In the genomic region with DNA sequence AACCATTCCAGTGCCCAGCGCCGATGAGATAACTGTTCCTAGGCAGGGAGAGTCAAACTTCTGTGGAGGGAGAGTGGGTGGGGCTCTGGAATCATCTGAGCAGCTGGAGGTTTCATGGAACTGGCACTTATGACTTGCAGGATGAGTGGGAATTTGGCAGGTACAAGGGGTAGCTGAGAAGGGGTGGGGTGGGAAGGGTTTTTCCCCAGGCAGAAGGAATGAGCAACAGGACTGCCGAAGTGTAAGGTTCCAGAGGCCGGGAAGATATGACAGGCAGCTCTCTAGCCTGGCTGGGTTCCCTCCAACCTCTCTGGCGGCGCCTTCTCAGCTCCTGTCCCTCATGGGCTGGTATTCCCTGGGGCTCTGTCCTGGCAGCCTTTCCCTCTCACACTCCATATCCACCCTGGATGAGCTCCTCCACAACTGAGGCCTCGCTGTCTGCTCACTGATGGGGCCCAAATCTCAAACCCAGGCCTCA, we compare ENCODE assay signal across 1 cellular context.
TF ChIP-seq lines count a peak whose summit lies in the region.

No MANE protein-coding gene starts in this region.

TF ChIP-seq in GM23338, 12 proteins besides CTCF, POLR2A, EP300 and RAD21 (continued from another document):
- TF ChIP-seq, protein P1, sequence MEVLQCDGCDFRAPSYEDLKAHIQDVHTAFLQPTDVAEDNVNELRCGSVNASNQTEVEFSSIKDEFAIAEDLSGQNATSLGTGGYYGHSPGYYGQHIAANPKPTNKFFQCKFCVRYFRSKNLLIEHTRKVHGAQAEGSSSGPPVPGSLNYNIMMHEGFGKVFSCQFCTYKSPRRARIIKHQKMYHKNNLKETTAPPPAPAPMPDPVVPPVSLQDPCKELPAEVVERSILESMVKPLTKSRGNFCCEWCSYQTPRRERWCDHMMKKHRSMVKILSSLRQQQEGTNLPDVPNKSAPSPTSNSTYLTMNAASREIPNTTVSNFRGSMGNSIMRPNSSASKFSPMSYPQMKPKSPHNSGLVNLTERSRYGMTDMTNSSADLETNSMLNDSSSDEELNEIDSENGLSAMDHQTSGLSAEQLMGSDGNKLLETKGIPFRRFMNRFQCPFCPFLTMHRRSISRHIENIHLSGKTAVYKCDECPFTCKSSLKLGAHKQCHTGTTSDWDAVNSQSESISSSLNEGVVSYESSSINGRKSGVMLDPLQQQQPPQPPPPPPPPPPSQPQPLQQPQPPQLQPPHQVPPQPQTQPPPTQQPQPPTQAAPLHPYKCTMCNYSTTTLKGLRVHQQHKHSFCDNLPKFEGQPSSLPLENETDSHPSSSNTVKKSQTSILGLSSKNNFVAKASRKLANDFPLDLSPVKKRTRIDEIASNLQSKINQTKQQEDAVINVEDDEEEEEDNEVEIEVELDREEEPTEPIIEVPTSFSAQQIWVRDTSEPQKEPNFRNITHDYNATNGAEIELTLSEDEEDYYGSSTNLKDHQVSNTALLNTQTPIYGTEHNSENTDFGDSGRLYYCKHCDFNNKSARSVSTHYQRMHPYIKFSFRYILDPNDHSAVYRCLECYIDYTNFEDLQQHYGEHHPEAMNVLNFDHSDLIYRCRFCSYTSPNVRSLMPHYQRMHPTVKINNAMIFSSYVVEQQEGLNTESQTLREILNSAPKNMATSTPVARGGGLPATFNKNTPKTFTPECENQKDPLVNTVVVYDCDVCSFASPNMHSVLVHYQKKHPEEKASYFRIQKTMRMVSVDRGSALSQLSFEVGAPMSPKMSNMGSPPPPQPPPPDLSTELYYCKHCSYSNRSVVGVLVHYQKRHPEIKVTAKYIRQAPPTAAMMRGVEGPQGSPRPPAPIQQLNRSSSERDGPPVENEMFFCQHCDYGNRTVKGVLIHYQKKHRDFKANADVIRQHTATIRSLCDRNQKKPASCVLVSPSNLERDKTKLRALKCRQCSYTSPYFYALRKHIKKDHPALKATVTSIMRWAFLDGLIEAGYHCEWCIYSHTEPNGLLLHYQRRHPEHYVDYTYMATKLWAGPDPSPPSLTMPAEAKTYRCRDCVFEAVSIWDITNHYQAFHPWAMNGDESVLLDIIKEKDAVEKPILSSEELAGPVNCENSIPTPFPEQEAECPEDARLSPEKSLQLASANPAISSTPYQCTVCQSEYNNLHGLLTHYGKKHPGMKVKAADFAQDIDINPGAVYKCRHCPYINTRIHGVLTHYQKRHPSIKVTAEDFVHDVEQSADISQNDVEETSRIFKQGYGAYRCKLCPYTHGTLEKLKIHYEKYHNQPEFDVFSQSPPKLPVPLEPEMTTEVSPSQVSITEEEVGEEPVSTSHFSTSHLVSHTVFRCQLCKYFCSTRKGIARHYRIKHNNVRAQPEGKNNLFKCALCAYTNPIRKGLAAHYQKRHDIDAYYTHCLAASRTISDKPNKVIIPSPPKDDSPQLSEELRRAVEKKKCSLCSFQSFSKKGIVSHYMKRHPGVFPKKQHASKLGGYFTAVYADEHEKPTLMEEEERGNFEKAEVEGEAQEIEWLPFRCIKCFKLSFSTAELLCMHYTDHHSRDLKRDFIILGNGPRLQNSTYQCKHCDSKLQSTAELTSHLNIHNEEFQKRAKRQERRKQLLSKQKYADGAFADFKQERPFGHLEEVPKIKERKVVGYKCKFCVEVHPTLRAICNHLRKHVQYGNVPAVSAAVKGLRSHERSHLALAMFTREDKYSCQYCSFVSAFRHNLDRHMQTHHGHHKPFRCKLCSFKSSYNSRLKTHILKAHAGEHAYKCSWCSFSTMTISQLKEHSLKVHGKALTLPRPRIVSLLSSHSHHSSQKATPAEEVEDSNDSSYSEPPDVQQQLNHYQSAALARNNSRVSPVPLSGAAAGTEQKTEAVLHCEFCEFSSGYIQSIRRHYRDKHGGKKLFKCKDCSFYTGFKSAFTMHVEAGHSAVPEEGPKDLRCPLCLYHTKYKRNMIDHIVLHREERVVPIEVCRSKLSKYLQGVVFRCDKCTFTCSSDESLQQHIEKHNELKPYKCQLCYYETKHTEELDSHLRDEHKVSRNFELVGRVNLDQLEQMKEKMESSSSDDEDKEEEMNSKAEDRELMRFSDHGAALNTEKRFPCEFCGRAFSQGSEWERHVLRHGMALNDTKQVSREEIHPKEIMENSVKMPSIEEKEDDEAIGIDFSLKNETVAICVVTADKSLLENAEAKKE (CRISPR knock-in tag; IDR thresholded peaks at IDR 0.05) = no peak
- TF ChIP-seq ZNF114 (CRISPR knock-in tag; IDR thresholded peaks at IDR 0.05) (no peak), STAT1 (IDR thresholded peaks at IDR 0.05; ENCODE audit: unreplicated experiment) (no peak), ZNF331 (CRISPR knock-in tag; IDR thresholded peaks at IDR 0.05; ENCODE audit: low read depth) (no peak), EZH2phosphoT487 (IDR thresholded peaks at IDR 0.05; ENCODE audit: unreplicated experiment) (no peak), POLR2AphosphoS5 (IDR thresholded peaks at IDR 0.05; ENCODE audit: low read depth) (no peak), EZH2 (IDR thresholded peaks at IDR 0.05; ENCODE audit: low read depth, unreplicated experiment) (no peak), JUNB (IDR thresholded peaks at IDR 0.05; ENCODE audit: unreplicated experiment) (no peak), NANOG (IDR thresholded peaks at IDR 0.05; ENCODE audit: borderline replicate concordance) (no peak)
- TF ChIP-seq, protein P2, sequence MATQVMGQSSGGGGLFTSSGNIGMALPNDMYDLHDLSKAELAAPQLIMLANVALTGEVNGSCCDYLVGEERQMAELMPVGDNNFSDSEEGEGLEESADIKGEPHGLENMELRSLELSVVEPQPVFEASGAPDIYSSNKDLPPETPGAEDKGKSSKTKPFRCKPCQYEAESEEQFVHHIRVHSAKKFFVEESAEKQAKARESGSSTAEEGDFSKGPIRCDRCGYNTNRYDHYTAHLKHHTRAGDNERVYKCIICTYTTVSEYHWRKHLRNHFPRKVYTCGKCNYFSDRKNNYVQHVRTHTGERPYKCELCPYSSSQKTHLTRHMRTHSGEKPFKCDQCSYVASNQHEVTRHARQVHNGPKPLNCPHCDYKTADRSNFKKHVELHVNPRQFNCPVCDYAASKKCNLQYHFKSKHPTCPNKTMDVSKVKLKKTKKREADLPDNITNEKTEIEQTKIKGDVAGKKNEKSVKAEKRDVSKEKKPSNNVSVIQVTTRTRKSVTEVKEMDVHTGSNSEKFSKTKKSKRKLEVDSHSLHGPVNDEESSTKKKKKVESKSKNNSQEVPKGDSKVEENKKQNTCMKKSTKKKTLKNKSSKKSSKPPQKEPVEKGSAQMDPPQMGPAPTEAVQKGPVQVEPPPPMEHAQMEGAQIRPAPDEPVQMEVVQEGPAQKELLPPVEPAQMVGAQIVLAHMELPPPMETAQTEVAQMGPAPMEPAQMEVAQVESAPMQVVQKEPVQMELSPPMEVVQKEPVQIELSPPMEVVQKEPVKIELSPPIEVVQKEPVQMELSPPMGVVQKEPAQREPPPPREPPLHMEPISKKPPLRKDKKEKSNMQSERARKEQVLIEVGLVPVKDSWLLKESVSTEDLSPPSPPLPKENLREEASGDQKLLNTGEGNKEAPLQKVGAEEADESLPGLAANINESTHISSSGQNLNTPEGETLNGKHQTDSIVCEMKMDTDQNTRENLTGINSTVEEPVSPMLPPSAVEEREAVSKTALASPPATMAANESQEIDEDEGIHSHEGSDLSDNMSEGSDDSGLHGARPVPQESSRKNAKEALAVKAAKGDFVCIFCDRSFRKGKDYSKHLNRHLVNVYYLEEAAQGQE (IDR thresholded peaks at IDR 0.05; ENCODE audit: unreplicated experiment) = no peak
- TF ChIP-seq, protein P3, sequence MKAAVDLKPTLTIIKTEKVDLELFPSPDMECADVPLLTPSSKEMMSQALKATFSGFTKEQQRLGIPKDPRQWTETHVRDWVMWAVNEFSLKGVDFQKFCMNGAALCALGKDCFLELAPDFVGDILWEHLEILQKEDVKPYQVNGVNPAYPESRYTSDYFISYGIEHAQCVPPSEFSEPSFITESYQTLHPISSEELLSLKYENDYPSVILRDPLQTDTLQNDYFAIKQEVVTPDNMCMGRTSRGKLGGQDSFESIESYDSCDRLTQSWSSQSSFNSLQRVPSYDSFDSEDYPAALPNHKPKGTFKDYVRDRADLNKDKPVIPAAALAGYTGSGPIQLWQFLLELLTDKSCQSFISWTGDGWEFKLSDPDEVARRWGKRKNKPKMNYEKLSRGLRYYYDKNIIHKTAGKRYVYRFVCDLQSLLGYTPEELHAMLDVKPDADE (IDR thresholded peaks at IDR 0.05) = no peak
